8 cellular contexts compared by ENCODE assay signal in genomic region chr11:61792310-61793083, GRCh38. TPM values are rescaled to one million over a fixed set of nuclear protein-coding genes. Genes with fewer than 3 reads are reported as not detected.
DNase-seq lines count a peak whose midpoint lies in the region; ATAC-seq, FAIRE-seq and TF ChIP-seq lines count a peak whose summit lies in the region.

Gene FEN1 (plus strand): TSS chr11:61792911. CDS start chr11:61795362, 2,451 bp downstream.
Gene TMEM258 (minus strand): TSS chr11:61792599. CDS start chr11:61792558, 41 bp downstream.

- ATAC-seq in HG02870 (IDR thresholded peaks at IDR 0.05; ENCODE audit: unreplicated experiment) (peak; percentile 73), psoas muscle (peak; percentile 91 to 96 (median 94))

- no peak for FAIRE-seq in urothelium cell line (lab: Jason Lieb, UNC)

- H3K27me3 ChIP-seq in left ventricle myocardium inferior (ENCODE audit: low read depth) (no peaks in the 10 kb centered on the region), psoas muscle (ENCODE audit: insufficient read depth in 3 of 3, low read length in 2 of 3) (no peaks in the 10 kb centered on the region)

- no peaks in the 10 kb centered on the region for H3K9me3 Mint-ChIP-seq in T-helper 1 cell treated with Interleukin-12 subunit alpha and Interleukin-12 subunit beta and Interleukin-4 antibody, amounts not matched to agents 30 μg/mL and 1 μg/mL, for 36 hours

- H3K9me3 ChIP-seq in left ventricle myocardium inferior (replicated peaks) (no peaks in the 10 kb centered on the region), psoas muscle (no peaks in the 10 kb centered on the region)

- intact Hi-C loops in left ventricle myocardium inferior (cut with micrococcal nuclease) (loop anchor here (10.0 kb wide), 3 partner anchors 102 to 292 kb away; partner anchors contain the start of gene FADS3), psoas muscle (cut with DNase I) (loop anchor here (5.0 to 10.0 kb wide), 3 partner anchors 100 to 162 kb away; partner anchors contain the start of genes BEST1 (in 1 of the 2) and FADS3 (in 1 of the 2))

- H3K27ac Mint-ChIP-seq in T-helper 1 cell treated with Interleukin-12 subunit alpha and Interleukin-12 subunit beta and Interleukin-4 antibody, amounts not matched to agents 30 μg/mL and 1 μg/mL, for 36 hours: peak within 1 kb of the TSS; percentile 97

- H3K4me3 ChIP-seq in left ventricle myocardium inferior (peak within 1 kb of the TSS; percentile 88), psoas muscle (peak within 1 kb of the TSS; percentile 86)

- H3K4me1 Mint-ChIP-seq in T-helper 1 cell treated with Interleukin-12 subunit alpha and Interleukin-12 subunit beta and Interleukin-4 antibody, amounts not matched to agents 30 μg/mL and 1 μg/mL, for 36 hours (ENCODE audit: low read depth): peaks cover 42% of the 10 kb centered on the region

- H3K4me1 ChIP-seq in left ventricle myocardium inferior (peaks cover 33% of the 10 kb centered on the region), psoas muscle (peaks cover 19% of the 10 kb centered on the region)

- H3K4me3 Mint-ChIP-seq in T-helper 1 cell treated with Interleukin-12 subunit alpha and Interleukin-12 subunit beta and Interleukin-4 antibody, amounts not matched to agents 30 μg/mL and 1 μg/mL, for 36 hours: peak within 1 kb of the TSS; percentile 87

- H3K36me3 Mint-ChIP-seq in T-helper 1 cell treated with Interleukin-12 subunit alpha and Interleukin-12 subunit beta and Interleukin-4 antibody, amounts not matched to agents 30 μg/mL and 1 μg/mL, for 36 hours (ENCODE audit: low read depth): peaks cover 40% of the 10 kb centered on the region

- peak; percentile 93 for DNase-seq in GM13977 (ENCODE audit: low spot score)
- DNase-seq in NCI-H146 treated with DMSO at 0.1 percent for 48 hours (lab: John Stamatoyannopoulos, UW; ENCODE audit: unreplicated experiment): peak; percentile 89
- DNase-seq in amniotic stem cell (lab: John Stamatoyannopoulos, UW): peak; percentile 72
- peak; percentile 89 for DNase-seq in left ventricle myocardium inferior
- DNase-seq in psoas muscle: peak; percentile 90 to 94
- DNase-seq in urothelium cell line (ENCODE audit: low spot score): peak; percentile 94

- no peaks in the 10 kb centered on the region for H3K27me3 Mint-ChIP-seq in T-helper 1 cell treated with Interleukin-12 subunit alpha and Interleukin-12 subunit beta and Interleukin-4 antibody, amounts not matched to agents 30 μg/mL and 1 μg/mL, for 36 hours (ENCODE audit: low read depth)

- no peak for TF ChIP-seq CTCF in GM13977 (IDR thresholded peaks at IDR 0.05; ENCODE audit: extremely low read depth, insufficient read depth, missing control alignments)
- peak; percentile 29 for TF ChIP-seq CTCF in left ventricle myocardium inferior (IDR thresholded peaks at IDR 0.05; ENCODE audit: borderline replicate concordance)
- no peak for TF ChIP-seq CTCF in psoas muscle (IDR thresholded peaks at IDR 0.05)

- WGBS in psoas muscle, 3 donors: 0% methylated on average over 55 to 61 of the region's 61 CpGs

- in situ Hi-C loops in GM13977 (cut with MboI; ENCODE audit: low pct_unique_long_range_greater_than_20kb, low sequenced_read_pairs, unreplicated experiment): no loop called here

- H3K36me3 ChIP-seq in left ventricle myocardium inferior (peaks cover 43% of the 10 kb centered on the region), psoas muscle (ENCODE audit: insufficient read depth in 1 of 2, low read depth in 1 of 2) (peaks cover 6 to 38% of the 10 kb centered on the region in 2 donors)

- H3K27ac ChIP-seq in left ventricle myocardium inferior (replicated peaks) (peak within 1 kb of the TSS; percentile 96), psoas muscle (peak within 1 kb of the TSS; percentile 97)

RNA-seq across cellular contexts. Expression of gene FEN1, which starts in this region (rescaled TPM):
- total RNA-seq in left ventricle myocardium inferior (5.8 TPM), psoas muscle (10 to 100 TPM in 2 of 4 donors, 1 to 10 TPM in 2; 5.7 to 10.5 (median 8.5) TPM)
- polyA plus RNA-seq in psoas muscle: 10 to 100 TPM; 10.3 to 30.3 (median 17.1) TPM

RNA-seq across cellular contexts. Expression of gene TMEM258, which starts in this region (rescaled TPM):
- total RNA-seq in left ventricle myocardium inferior (117 TPM), psoas muscle (10 to 100 TPM; 76.0 to 93.2 (median 80.9) TPM)
- 100 to 1,000 TPM; 152 to 177 (median 159) TPM for polyA plus RNA-seq in psoas muscle

Comparison
In these comparisons a context has a peak if more than half of its experiments do, and no peak if none do; other contexts are left out.
1. Peak in every context shown above with its lines: DNase-seq, ATAC-seq, H3K4me3 ChIP-seq and H3K27ac ChIP-seq.